In genomic region chr20:36951977-36952738, GRCh38 we compare ENCODE assay signal across 8 cellular contexts. TPM values are rescaled to one million over a fixed set of nuclear protein-coding genes. Genes with fewer than 3 reads are reported as not detected.
DNase-seq lines count a peak whose midpoint lies in the region; ATAC-seq and TF ChIP-seq lines count a peak whose summit lies in the region.

No MANE protein-coding gene starts in this region.

- H3K4me1 Mint-ChIP-seq in CD8-positive, alpha-beta memory T cell, result peaks cover 29 to 45% (median 36%) of the 10 kb centered on the region in 3 donors

- no peaks in the 10 kb centered on the region for H3K9me3 Mint-ChIP-seq in CD8-positive, alpha-beta memory T cell

- no peak overlapping the region for H2BK12ac ChIP-seq in neuronal stem cell (ENCODE audit: low read length)

- H3K79me2 ChIP-seq in OCI-LY3 (ENCODE audit: low read length), result peaks cover 22% of the 10 kb centered on the region

- H3K18ac ChIP-seq in neuronal stem cell (ENCODE audit: low read length), result peak overlapping the region; percentile 15

- H3K4me2 ChIP-seq in OCI-LY3 (ENCODE audit: low read length) (peak overlapping the region; percentile 79), neuronal stem cell (ENCODE audit: insufficient read depth, low read length, poor library complexity, severe bottlenecking) (peak overlapping the region; percentile 99)

- H3K9ac ChIP-seq in OCI-LY3 (ENCODE audit: low read length) (peak overlapping the region; percentile 63), endocrine pancreas (ENCODE audit: control insufficient read depth, insufficient read depth, low read length) (peak overlapping the region; percentile 73), neuronal stem cell (ENCODE audit: low read depth, low read length, poor library complexity) (no peak overlapping the region)

- H3K36me3 ChIP-seq in CD8-positive, alpha-beta memory T cell (ENCODE audit: insufficient read depth, low read length), result no peaks in the 10 kb centered on the region
- H3K36me3 ChIP-seq in OCI-LY3 (replicated peaks; ENCODE audit: low read depth, low read length) (no peaks in the 10 kb centered on the region), endocrine pancreas (ENCODE audit: control insufficient read depth, insufficient read depth, low read length) (no peaks in the 10 kb centered on the region), neuronal stem cell (replicated peaks in 1 of 2; ENCODE audit: control insufficient read depth in 2 of 2, insufficient read depth in 2 of 2, low read length in 2 of 2) (no peaks in the 10 kb centered on the region)

- no peaks in the 10 kb centered on the region for H3K27me3 Mint-ChIP-seq in CD8-positive, alpha-beta memory T cell

- H3K9me3 ChIP-seq in CD8-positive, alpha-beta memory T cell (ENCODE audit: low read length), result no peaks in the 10 kb centered on the region
- H3K9me3 ChIP-seq in OCI-LY3 (ENCODE audit: insufficient read depth, low read length) (no peaks in the 10 kb centered on the region), endocrine pancreas (ENCODE audit: control insufficient read depth, low read length) (no peaks in the 10 kb centered on the region), neuronal stem cell (replicated peaks in 1 of 2; ENCODE audit: control insufficient read depth in 2 of 2, insufficient read depth in 1 of 2, low read depth in 1 of 2, low read length in 2 of 2) (no peaks in the 10 kb centered on the region)

- no CpG with 5 or more reads among the region's 11 CpGs for WGBS in neuronal stem cell (ENCODE audit: extremely low coverage in 2 of 2, insufficient read length in 2 of 2, insufficient replicate concordance in 1 of 2), 2 donors

- peak overlapping the region; percentile 88 to 100 (median 98) for H3K4me3 Mint-ChIP-seq in CD8-positive, alpha-beta memory T cell

- no peak for ATAC-seq in GM21717 (IDR thresholded peaks at IDR 0.05; ENCODE audit: unreplicated experiment)

- TF ChIP-seq CTCF in OCI-LY3 (IDR thresholded peaks at IDR 0.05; ENCODE audit: low read depth, low read length) (no peak), GM13976 (IDR thresholded peaks at IDR 0.05; ENCODE audit: borderline replicate concordance, control extremely low read depth, extremely low read depth, insufficient read depth, missing control alignments) (no peak)

- no peak overlapping the region for H4K8ac ChIP-seq in neuronal stem cell (ENCODE audit: low read depth, low read length)

- peaks cover 1 to 24% (median 5%) of the 10 kb centered on the region in 3 donors for H3K36me3 Mint-ChIP-seq in CD8-positive, alpha-beta memory T cell

- no peak overlapping the region for H2BK15ac ChIP-seq in neuronal stem cell (ENCODE audit: low read length)

- peak overlapping the region; percentile 87 for H3K4me3 ChIP-seq in CD8-positive, alpha-beta memory T cell (ENCODE audit: low read length)
- H3K4me3 ChIP-seq in OCI-LY3 (ENCODE audit: low read length) (peak overlapping the region; percentile 86), endocrine pancreas (ENCODE audit: control insufficient read depth, insufficient read depth, low read length) (peak overlapping the region; percentile 50), neuronal stem cell (ENCODE audit: low read length in 2 of 2) (peak overlapping the region; percentile 73 to 88)

- no peak overlapping the region for H3K4ac ChIP-seq in neuronal stem cell (ENCODE audit: low read length)

- H3K4me1 ChIP-seq in CD8-positive, alpha-beta memory T cell (ENCODE audit: insufficient read depth, low read length), result peaks cover 42% of the 10 kb centered on the region
- peaks cover 19% of the 10 kb centered on the region for H3K4me1 ChIP-seq in OCI-LY3 (ENCODE audit: low read length)
- no peaks in the 10 kb centered on the region for H3K4me1 ChIP-seq in endocrine pancreas (ENCODE audit: control insufficient read depth, insufficient read depth, low read length)
- peaks cover 1 to 4% of the 10 kb centered on the region in 2 donors for H3K4me1 ChIP-seq in neuronal stem cell (ENCODE audit: control insufficient read depth in 2 of 2, insufficient read depth in 1 of 2, low read depth in 1 of 2, low read length in 2 of 2)

- peak overlapping the region; percentile 89 for H3K27ac ChIP-seq in CD8-positive, alpha-beta memory T cell (ENCODE audit: low read depth, low read length)
- H3K27ac ChIP-seq in OCI-LY3 (ENCODE audit: low read length), result peak overlapping the region; percentile 13
- no peak overlapping the region for H3K27ac ChIP-seq in neuronal stem cell (replicated peaks; ENCODE audit: low read length)

- H2AK5ac ChIP-seq in neuronal stem cell (ENCODE audit: low read depth, low read length), result no peak overlapping the region

- no peak overlapping the region for H3K23ac ChIP-seq in neuronal stem cell (ENCODE audit: low read depth, low read length, poor library complexity)

- no peaks in the 10 kb centered on the region for H3K27me3 ChIP-seq in CD8-positive, alpha-beta memory T cell (ENCODE audit: insufficient read depth, low read length, poor library complexity, severe bottlenecking)
- H3K27me3 ChIP-seq in OCI-LY3 (ENCODE audit: low read depth, low read length) (no peaks in the 10 kb centered on the region), endocrine pancreas (ENCODE audit: control insufficient read depth, insufficient read depth, low read length) (no peaks in the 10 kb centered on the region), neuronal stem cell (ENCODE audit: control insufficient read depth in 3 of 3, insufficient read depth in 3 of 3, low read depth in 1 of 3, low read length in 3 of 3) (peaks cover 0 to 18% (median 9%) of the 10 kb centered on the region in 3 experiments)

- no peaks in the 10 kb centered on the region for H3K79me1 ChIP-seq in neuronal stem cell (ENCODE audit: low read depth, low read length)

- DNase-seq in CD8-positive, alpha-beta memory T cell, result no peak
- DNase-seq in neuronal stem cell (ENCODE audit: low spot score), result no peak
- no peak for DNase-seq in NCI-H2029 (lab: John Stamatoyannopoulos, UW)
- no peak for DNase-seq in GM13976 (ENCODE audit: low spot score)
- DNase-seq in NCI-H2196 (lab: John Stamatoyannopoulos, UW; ENCODE audit: unreplicated experiment), result no peak

- H3K27ac Mint-ChIP-seq in CD8-positive, alpha-beta memory T cell, result peak overlapping the region; percentile 90 to 99 (median 98)

- H4K20me1 ChIP-seq in OCI-LY3 (ENCODE audit: insufficient read depth, low read length), result peaks cover 3% of the 10 kb centered on the region; the same call in 1 of the 2 replicates

- H2BK5ac ChIP-seq in neuronal stem cell (ENCODE audit: low read length), result no peak overlapping the region

- in situ Hi-C loops in GM13976 (cut with MboI; ENCODE audit: low sequenced_read_pairs, unreplicated experiment), result no loop called here

- H2BK120ac ChIP-seq in neuronal stem cell (ENCODE audit: low read depth, low read length), result no peak overlapping the region

- H2AFZ ChIP-seq in OCI-LY3 (ENCODE audit: low read depth, low read length) (peak overlapping the region; percentile 96), neuronal stem cell (ENCODE audit: low read length) (peak overlapping the region; percentile 100)

- CTCF ChIA-PET in CD8-positive, alpha-beta memory T cell (lab: Charles Lee), result interaction anchor here (1.0 kb wide), 1 partner anchor 18 kb away, joined by 3 read pairs; no protein-coding TSS in a partner anchor

- H3K14ac ChIP-seq in neuronal stem cell (ENCODE audit: low read length), result no peak overlapping the region

- POLR2A ChIA-PET in CD8-positive, alpha-beta memory T cell (lab: Charles Lee), result no interaction called here

- H4K91ac ChIP-seq in neuronal stem cell (ENCODE audit: low read depth, low read length, poor library complexity), result no peak overlapping the region

RNA-seq across cellular contexts. Expression of gene SAMHD1, which starts 0.7 kb away (rescaled TPM):
- total RNA-seq in CD8-positive, alpha-beta memory T cell, result 10 to 100 TPM; 53.6 to 55.7 TPM
- polyA plus RNA-seq in CD8-positive, alpha-beta memory T cell, result 252 TPM
- 6.9 TPM for polyA plus RNA-seq in neuronal stem cell (2013, experiment 1 of 2)
- polyA plus RNA-seq in neuronal stem cell (2013, experiment 2 of 2), result 7.6 TPM
